ENCODE assay signal across 21 cellular contexts in genomic region chr10:77386365-77386764, GRCh38.
DNase-seq lines count a peak whose midpoint lies in the region; ATAC-seq, FAIRE-seq and TF ChIP-seq lines count a peak whose summit lies in the region.
"Had no signal": no experiment of that assay in that cellular context is flagged by ENCODE, and none has a peak within 500 bp of the region (broad histone marks: within the 10 kb centered on the region; RNA-seq: fewer than 3 reads in every experiment).

No MANE protein-coding gene starts in this region.

- H3K4me3 ChIP-seq in right cardiac atrium (ENCODE audit: low read length): no peak overlapping the region
- no peak overlapping the region for H3K4me3 ChIP-seq in uterus
- H3K4me3 ChIP-seq: pancreas had no signal

- no peak for TF ChIP-seq CTCF in uterus (IDR thresholded peaks at IDR 0.05)

- no peaks in the 10 kb centered on the region for H3K27me3 ChIP-seq in right cardiac atrium (ENCODE audit: control insufficient read depth, insufficient read depth)
- H3K27me3 ChIP-seq in uterus: no peaks in the 10 kb centered on the region
- H3K27me3 ChIP-seq: pancreas had no signal

- H3K36me3 Mint-ChIP-seq in central memory CD8-positive, alpha-beta T cell (ENCODE audit: insufficient read depth): no peaks in the 10 kb centered on the region
- no peaks in the 10 kb centered on the region for H3K36me3 Mint-ChIP-seq in naive thymus-derived CD8-positive, alpha-beta T cell
- H3K36me3 Mint-ChIP-seq: naive B cell had no signal

- H3K4me1 Mint-ChIP-seq in central memory CD8-positive, alpha-beta T cell: peaks cover 9% of the 10 kb centered on the region
- peaks cover 6 to 20% (median 15%) of the 10 kb centered on the region in 4 donors for H3K4me1 Mint-ChIP-seq in naive thymus-derived CD8-positive, alpha-beta T cell
- H3K4me1 Mint-ChIP-seq: activated T-helper 17 cell treated with anti-CD3 and anti-CD28 coated beads, Interleukin-2, amount 50 U/mL, for 72 hours; naive B cell had no signal

- POLR2A ChIA-PET in naive thymus-derived CD8-positive, alpha-beta T cell (lab: Charles Lee): no interaction called here

- H3K36me3 ChIP-seq in uterus: no peaks in the 10 kb centered on the region
- H3K36me3 ChIP-seq: pancreas had no signal

- WGBS in right cardiac atrium: 76% methylated on average over 4 of the region's 4 CpGs

- H3K27ac ChIP-seq in right cardiac atrium (ENCODE audit: low read length) (no peak overlapping the region), uterus (peak overlapping the region; percentile 82 to 89)
- H3K27ac ChIP-seq: KMS-11 had no signal

- H3K4me1 ChIP-seq in right cardiac atrium (ENCODE audit: control insufficient read depth, insufficient read depth, low read length): no peaks in the 10 kb centered on the region
- peaks cover 3 to 8% of the 10 kb centered on the region in 2 donors for H3K4me1 ChIP-seq in uterus

- H3K27ac Mint-ChIP-seq in central memory CD8-positive, alpha-beta T cell (ENCODE audit: low read depth): peak overlapping the region; percentile 75
- peak overlapping the region in 6 of 10 donors; percentile 46 to 92 (median 78) for H3K27ac Mint-ChIP-seq in naive thymus-derived CD8-positive, alpha-beta T cell
- H3K27ac Mint-ChIP-seq: activated CD4-positive, alpha-beta T cell treated with anti-CD3 and anti-CD28 coated beads for 36 hours; activated T-helper 17 cell treated with anti-CD3 and anti-CD28 coated beads, Interleukin-2, amount 50 U/mL, for 72 hours had no signal

- H3K27me3 Mint-ChIP-seq in central memory CD8-positive, alpha-beta T cell: no peaks in the 10 kb centered on the region
- peaks cover 0 to 4% (median 0%) of the 10 kb centered on the region in 5 donors for H3K27me3 Mint-ChIP-seq in naive thymus-derived CD8-positive, alpha-beta T cell

- no peaks in the 10 kb centered on the region for H3K9me3 Mint-ChIP-seq in central memory CD8-positive, alpha-beta T cell
- H3K9me3 Mint-ChIP-seq in naive thymus-derived CD8-positive, alpha-beta T cell: no peaks in the 10 kb centered on the region
- H3K9me3 Mint-ChIP-seq: activated T-helper 17 cell treated with anti-CD3 and anti-CD28 coated beads, Interleukin-2, amount 50 U/mL, for 72 hours; naive B cell had no signal

- no peak for FAIRE-seq in HTR-8/SVneo (lab: Jason Lieb, UNC)
- FAIRE-seq: pancreas had no signal

- H3K9me3 ChIP-seq in right cardiac atrium (ENCODE audit: control insufficient read depth, low read length): no peaks in the 10 kb centered on the region
- no peaks in the 10 kb centered on the region for H3K9me3 ChIP-seq in uterus
- H3K9me3 ChIP-seq: pancreas had no signal

- no peak for ATAC-seq in right cardiac atrium
- ATAC-seq in central memory CD8-positive, alpha-beta T cell (replicated peaks; ENCODE audit: extremely low read depth, poor library complexity, severe bottlenecking): no peak
- ATAC-seq in naive thymus-derived CD8-positive, alpha-beta T cell: no peak
- ATAC-seq: activated CD4-positive, alpha-beta T cell treated with anti-CD3 and anti-CD28 coated beads for 36 hours; activated T-helper 17 cell treated with anti-CD3 and anti-CD28 coated beads, Interleukin-2, amount 50 U/mL, for 72 hours had no signal

- peak overlapping the region; percentile 8 for H3K4me3 Mint-ChIP-seq in central memory CD8-positive, alpha-beta T cell
- H3K4me3 Mint-ChIP-seq in naive thymus-derived CD8-positive, alpha-beta T cell: peak overlapping the region in 6 of 10 donors; percentile 36 to 83 (median 66)
- H3K4me3 Mint-ChIP-seq: activated CD4-positive, alpha-beta T cell treated with anti-CD3 and anti-CD28 coated beads for 36 hours; activated T-helper 17 cell treated with anti-CD3 and anti-CD28 coated beads, Interleukin-2, amount 50 U/mL, for 72 hours; naive B cell had no signal

- intact Hi-C loops in cardiac septum (cut with DNase I): no loop called here
- intact Hi-C loops in right cardiac atrium (cut with DNase I): no loop called here
- intact Hi-C loops in uterus (cut with DNase I; ENCODE audit: low total_unique reads): no loop called here

- DNase-seq in cardiac septum (ENCODE audit: low spot score): peak; percentile 59
- no peak for DNase-seq in right cardiac atrium
- no peak for DNase-seq in central memory CD8-positive, alpha-beta T cell (ENCODE audit: low spot score in 2 of 2)
- DNase-seq in naive thymus-derived CD8-positive, alpha-beta T cell: no peak
- no peak for DNase-seq in uterus
- DNase-seq in NCI-H1092 (lab: John Stamatoyannopoulos, UW): no peak
- no peak for DNase-seq in erythroblast (lab: John Stamatoyannopoulos, UW)
- DNase-seq in HTR-8/SVneo (ENCODE audit: insufficient read length, low spot score): no peak
- DNase-seq: activated CD4-positive, alpha-beta T cell treated with anti-CD3 and anti-CD28 coated beads for 36 hours; cerebellar nuclear complex; effector memory CD4-positive, alpha-beta T cell; hippocampal formation; islet precursor cell; naive B cell; NCI-H1105; NCI-H2081 treated with DMSO at 0.1 percent for 48 hours; NCI-H510A treated with DMSO at 0.1 percent for 48 hours; pancreas; RPMI8226 had no signal

- no peak for TF ChIP-seq POLR2A in uterus (IDR thresholded peaks at IDR 0.05)
- no peak for TF ChIP-seq POLR2A in erythroblast (IDR thresholded peaks at IDR 0.05; ENCODE audit: low read length)
